ENCODE assay signal across 28 cellular contexts in genomic region chr16:84665359-84665758, GRCh38.
"Had no signal": no experiment of that assay in that cellular context is flagged by ENCODE, and none has a peak within 500 bp of the region (broad histone marks: within the 10 kb centered on the region; RNA-seq: fewer than 3 reads in every experiment).

No MANE protein-coding gene starts in this region.

- H3K27me3 Mint-ChIP-seq: naive thymus-derived CD8-positive, alpha-beta T cell; natural killer cell treated with Interleukin-12 subunit alpha and Interleukin-12 subunit beta and Interleukin-15 and Interleukin-18, amount 100 ng/mL, for 72 hours; progenitor cell of endocrine pancreas; stimulated activated naive B cell treated with anti-CD40 and anti-IgM and Interleukin-4, amounts not matched to agents 10 μg/mL and 1 μg/mL and 100 μg/mL, for 72 hours; stimulated activated naive CD8-positive, alpha-beta T cell treated with anti-CD3 and anti-CD28 coated beads, Interleukin-15, Interleukin-2, amounts not matched to agents 100 ng/mL and 50 ng/mL, for 24 hours had no signal

- H3K4me2 ChIP-seq: smooth muscle cell had no signal

- H3K27me3 ChIP-seq: ovary, right lobe of liver, sigmoid colon, stomach, thyroid gland, tibial nerve, upper lobe of left lung, vagina had no signal

- H3K4me1 ChIP-seq: parathyroid adenoma, psoas muscle, right lobe of liver, thyroid gland, upper lobe of left lung had no signal

- H3K9me3 Mint-ChIP-seq: naive thymus-derived CD8-positive, alpha-beta T cell; natural killer cell treated with Interleukin-12 subunit alpha and Interleukin-12 subunit beta and Interleukin-15 and Interleukin-18, amount 100 ng/mL, for 72 hours; nephron progenitor cell; neural crest cell; stimulated activated effector memory CD8-positive, alpha-beta T cell treated with anti-CD3 and anti-CD28 coated beads, Interleukin-12 subunit alpha, Interleukin-12 subunit beta, amount 100 ng/mL, for 72 hours; stimulated activated naive B cell treated with anti-CD40 and anti-IgM and Interleukin-4, amounts not matched to agents 10 μg/mL and 1 μg/mL and 100 μg/mL, for 72 hours; stimulated activated naive CD8-positive, alpha-beta T cell treated with anti-CD3 and anti-CD28 coated beads, Interleukin-15, Interleukin-2, amounts not matched to agents 100 ng/mL and 50 ng/mL, for 24 hours had no signal

- H3K36me3 Mint-ChIP-seq: natural killer cell treated with Interleukin-12 subunit alpha and Interleukin-12 subunit beta and Interleukin-15 and Interleukin-18, amount 100 ng/mL, for 72 hours had no signal

- H3K9ac ChIP-seq: parathyroid adenoma had no signal

- H3K9me3 ChIP-seq: ovary, psoas muscle, right lobe of liver, sigmoid colon, stomach, thoracic aorta, thyroid gland, tibial nerve, upper lobe of left lung, vagina had no signal

- H3K27ac ChIP-seq: ovary, parathyroid adenoma, psoas muscle, right lobe of liver, sigmoid colon, stomach, thoracic aorta, thyroid gland, tibial nerve, upper lobe of left lung, vagina had no signal

- H3K4me3 Mint-ChIP-seq: naive thymus-derived CD8-positive, alpha-beta T cell; natural killer cell treated with Interleukin-12 subunit alpha and Interleukin-12 subunit beta and Interleukin-15 and Interleukin-18, amount 100 ng/mL, for 72 hours; nephron progenitor cell; neural crest cell; stimulated activated effector memory CD8-positive, alpha-beta T cell treated with anti-CD3 and anti-CD28 coated beads, Interleukin-12 subunit alpha, Interleukin-12 subunit beta, amount 100 ng/mL, for 72 hours; stimulated activated naive B cell treated with anti-CD40 and anti-IgM and Interleukin-4, amounts not matched to agents 10 μg/mL and 1 μg/mL and 100 μg/mL, for 72 hours; stimulated activated naive CD8-positive, alpha-beta T cell treated with anti-CD3 and anti-CD28 coated beads, Interleukin-15, Interleukin-2, amounts not matched to agents 100 ng/mL and 50 ng/mL, for 24 hours had no signal

- H3K36me3 ChIP-seq: ovary had no signal

- ATAC-seq: naive thymus-derived CD8-positive, alpha-beta T cell; natural killer cell treated with Interleukin-12 subunit alpha and Interleukin-12 subunit beta and Interleukin-15 and Interleukin-18, amount 100 ng/mL, for 72 hours; psoas muscle; right lobe of liver; stimulated activated effector memory CD8-positive, alpha-beta T cell treated with anti-CD3 and anti-CD28 coated beads, Interleukin-12 subunit alpha, Interleukin-12 subunit beta, amount 100 ng/mL, for 72 hours; stimulated activated naive B cell treated with anti-CD40 and anti-IgM and Interleukin-4, amounts not matched to agents 10 μg/mL and 1 μg/mL and 100 μg/mL, for 72 hours had no signal

- DNase-seq: naive thymus-derived CD8-positive, alpha-beta T cell; nephron progenitor cell; occipital lobe; ovary; psoas muscle; right cardiac atrium; right lobe of liver; sigmoid colon; stimulated activated CD4-positive, alpha-beta T cell treated with anti-CD3 and anti-CD28 coated beads, Interleukin-15, amount 100 ng/mL, for 24 hours; stimulated activated CD4-positive, alpha-beta T cell treated with anti-CD3 and anti-CD28 coated beads, Interleukin-2, amount 100 ng/mL, for 24 hours; stimulated activated CD4-positive, alpha-beta T cell treated with anti-CD3 and anti-CD28 coated beads, Interleukin-2, amount 100 ng/mL, for 48 hours; stimulated activated CD4-positive, alpha-beta T cell treated with anti-CD3 and anti-CD28 coated beads, Interleukin-4, amount 100 ng/mL, for 24 hours; stimulated activated naive B cell treated with anti-CD40 and anti-IgM and Interleukin-4, amounts not matched to agents 10 μg/mL and 1 μg/mL and 100 μg/mL, for 72 hours; stimulated activated naive CD4-positive, alpha-beta T cell treated with Interleukin-2 at 50 U/mL for 16 hours; stomach; thyroid gland; trophoblast cell; upper lobe of left lung had no signal

- H2AFZ ChIP-seq: parathyroid adenoma had no signal

- H3K4me3 ChIP-seq: ovary, psoas muscle, right lobe of liver, sigmoid colon, smooth muscle cell, stomach, thoracic aorta, thyroid gland, tibial nerve, upper lobe of left lung, vagina had no signal

- H3K27ac Mint-ChIP-seq: nephron progenitor cell; progenitor cell of endocrine pancreas; stimulated activated naive CD8-positive, alpha-beta T cell treated with anti-CD3 and anti-CD28 coated beads, Interleukin-15, Interleukin-2, amounts not matched to agents 100 ng/mL and 50 ng/mL, for 24 hours had no signal
